ENCODE assay signal across 10 cellular contexts in genomic region chr20:4573564-4574355, GRCh38.
DNase-seq lines count a peak whose midpoint lies in the region; ATAC-seq and TF ChIP-seq lines count a peak whose summit lies in the region.
"Had no signal": no experiment of that assay in that cellular context is flagged by ENCODE, and none has a peak within 500 bp of the region (broad histone marks: within the 10 kb centered on the region; RNA-seq: fewer than 3 reads in every experiment).

No MANE protein-coding gene starts in this region.

- no peak for TF ChIP-seq CTCF in AG10803 (conservative IDR thresholded peaks at IDR 0.05; ENCODE audit: low read length)

- ATAC-seq in GM19351 (IDR thresholded peaks at IDR 0.05; ENCODE audit: unreplicated experiment): no peak
- no peak for ATAC-seq in GM21447 (IDR thresholded peaks at IDR 0.05; ENCODE audit: unreplicated experiment)

- H3K27me3 ChIP-seq in muscle layer of colon (ENCODE audit: control insufficient read depth in 1 of 2, insufficient read depth in 2 of 2, low read length in 2 of 2): no peaks in the 10 kb centered on the region
- H3K27me3 ChIP-seq: uterus had no signal

- peak; percentile 93 for DNase-seq in AG10803 (ENCODE audit: low read depth)
- DNase-seq in LHCN-M2 (ENCODE audit: low read depth): peak; percentile 75
- peak; percentile 63 for DNase-seq in brain pericyte (ENCODE audit: low read depth, low spot score)
- DNase-seq in SW 1271 (lab: John Stamatoyannopoulos, UW): no peak
- no peak for DNase-seq in COR-L47 (lab: John Stamatoyannopoulos, UW)
- DNase-seq: central memory CD4-positive, alpha-beta T cell; uterus had no signal

- no peaks in the 10 kb centered on the region for H3K36me3 ChIP-seq in muscle layer of colon (ENCODE audit: insufficient read depth, low read length)
- H3K36me3 ChIP-seq: uterus had no signal

- no peak overlapping the region for H3K9ac ChIP-seq in muscle layer of colon (ENCODE audit: low read length)

- H3K4me1 ChIP-seq in muscle layer of colon (ENCODE audit: insufficient read depth, low read length): peaks cover 8% of the 10 kb centered on the region
- H3K4me1 ChIP-seq: uterus had no signal

- no peaks in the 10 kb centered on the region for H3K9me3 ChIP-seq in muscle layer of colon (ENCODE audit: low read length)
- H3K9me3 ChIP-seq: uterus had no signal

- H3K4me3 ChIP-seq in AG10803 (ENCODE audit: low read length): peak overlapping the region; percentile 31; the same call in 1 of the 2 replicates
- no peak overlapping the region for H3K4me3 ChIP-seq in muscle layer of colon (ENCODE audit: low read depth in 1 of 2, low read length in 2 of 2)
- H3K4me3 ChIP-seq: uterus had no signal

- peak overlapping the region; percentile 26 for H3K27ac ChIP-seq in muscle layer of colon (ENCODE audit: low read depth, low read length)
- H3K27ac ChIP-seq: uterus had no signal

Comparison
In these comparisons a context has a peak if more than half of its experiments do, and no peak if none do; other contexts are left out.
1. DNase-seq: peak in AG10803 (single experiment), LHCN-M2 (single experiment) and brain pericyte (single experiment); none in SW 1271 (0 of 2) and COR-L47 (single experiment).